16 cellular contexts compared by ENCODE assay signal in genomic region chr12:6956332-6956727, GRCh38. TPM values are rescaled to one million over a fixed set of nuclear protein-coding genes. Genes with fewer than 3 reads are reported as not detected.
DNase-seq lines count a peak whose midpoint lies in the region; ATAC-seq and TF ChIP-seq lines count a peak whose summit lies in the region.
"Had no signal": no experiment of that assay in that cellular context is flagged by ENCODE, and none has a peak within 500 bp of the region (broad histone marks: within the 10 kb centered on the region; RNA-seq: fewer than 3 reads in every experiment).

No MANE protein-coding gene starts in this region.

- peak overlapping the region; percentile 32 for H4K91ac ChIP-seq in mesenchymal stem cell (ENCODE audit: low read length)

- peak overlapping the region; percentile 95 for H3K4me3 Mint-ChIP-seq in activated CD8-positive, alpha-beta T cell treated with anti-CD3 and anti-CD28 coated beads for 36 hours
- H3K4me3 Mint-ChIP-seq: mesothelial cell of epicardium had no signal

- H2AFZ ChIP-seq in mesenchymal stem cell (ENCODE audit: low read depth, low read length): no peak overlapping the region

- CTCF ChIA-PET in activated CD8-positive, alpha-beta T cell treated with anti-CD3 and anti-CD28 coated beads for 36 hours (lab: Charles Lee): interaction anchor here (0.9 to 13.5 kb wide), 5 partner anchors 9 to 157 kb away, joined by 3 to 460 read pairs (median 5); partner anchors contain the start of genes C12orf57, PTPN6, RNU7-1 and SPSB2
- CTCF ChIA-PET in GM10248 (lab: Yijun Ruan, JAX) (interaction anchor here (1.4 to 13.5 kb wide), 5 partner anchors 9 to 151 kb away, joined by 3 to 530 read pairs (median 7); partner anchors contain the start of genes C12orf57, PTPN6, RNU7-1 and SPSB2), RWPE1 (lab: Yijun Ruan, JAX) (no interaction called here)

- peaks cover 16% of the 10 kb centered on the region for H3K4me1 ChIP-seq in mesenchymal stem cell (ENCODE audit: control insufficient read depth, insufficient read depth, low read depth, low read length)
- H3K4me1 ChIP-seq: uterus had no signal

- H3K4me1 Mint-ChIP-seq in activated CD8-positive, alpha-beta T cell treated with anti-CD3 and anti-CD28 coated beads for 36 hours (ENCODE audit: low read depth): peaks cover 70% of the 10 kb centered on the region

- peaks cover 0 to 18% of the 10 kb centered on the region in 2 experiments for H3K27me3 ChIP-seq in mesenchymal stem cell (ENCODE audit: control insufficient read depth in 1 of 2, insufficient read depth in 1 of 2, low read length in 2 of 2)
- H3K27me3 ChIP-seq: esophagus squamous epithelium, uterus had no signal

- no peaks in the 10 kb centered on the region for H3K9me3 ChIP-seq in mesenchymal stem cell (ENCODE audit: control insufficient read depth, low read length)
- H3K9me3 ChIP-seq: esophagus squamous epithelium, HAP-1, uterus had no signal

- DNase-seq in cardiac septum (ENCODE audit: low spot score): peak; percentile 75
- DNase-seq in left ventricle myocardium superior: no peak
- peak; percentile 73 for DNase-seq in activated CD8-positive, alpha-beta T cell treated with anti-CD3 and anti-CD28 coated beads for 36 hours
- DNase-seq in mesenchymal stem cell: no peak
- DNase-seq in GM10248 (ENCODE audit: extremely low spot score): no peak
- DNase-seq in RWPE1 (ENCODE audit: low spot score): no peak
- no peak for DNase-seq in DMS153 treated with DMSO at 0.1 percent for 48 hours (lab: John Stamatoyannopoulos, UW; ENCODE audit: unreplicated experiment)
- DNase-seq: central memory CD4-positive, alpha-beta T cell; esophagus squamous epithelium; GDM1; NCI-H187; uterus had no signal

- peaks cover 98% of the 10 kb centered on the region for H3K36me3 Mint-ChIP-seq in activated CD8-positive, alpha-beta T cell treated with anti-CD3 and anti-CD28 coated beads for 36 hours (ENCODE audit: low read depth)
- H3K36me3 Mint-ChIP-seq: mesothelial cell of epicardium had no signal

- no peak overlapping the region for H3K4ac ChIP-seq in mesenchymal stem cell (ENCODE audit: low read depth in 1 of 2, low read length in 2 of 2)

- ATAC-seq in left ventricle myocardium superior (no peak), GM21360 (IDR thresholded peaks at IDR 0.05; ENCODE audit: unreplicated experiment) (no peak)
- no peak for ATAC-seq in activated CD8-positive, alpha-beta T cell treated with anti-CD3 and anti-CD28 coated beads for 36 hours

- H3K4me2 ChIP-seq in mesenchymal stem cell (ENCODE audit: low read length, poor library complexity, severe bottlenecking): no peak overlapping the region

- no peak overlapping the region for H3K18ac ChIP-seq in mesenchymal stem cell (ENCODE audit: low read depth in 1 of 2, low read length in 2 of 2)

- no peak overlapping the region for H3K4me3 ChIP-seq in mesenchymal stem cell (ENCODE audit: insufficient read depth in 1 of 2, low read depth in 1 of 2, low read length in 2 of 2)
- H3K4me3 ChIP-seq: esophagus squamous epithelium, HAP-1, uterus had no signal

- POLR2A ChIA-PET in activated CD8-positive, alpha-beta T cell treated with anti-CD3 and anti-CD28 coated beads for 36 hours (lab: Charles Lee): interaction anchor here (0.9 to 36.0 kb wide), 5 partner anchors 2 to 979 kb away, joined by 3 to 1266 read pairs (median 23); partner anchors contain the start of genes ATN1, C12orf57, EMG1 and PHB2
- POLR2A ChIA-PET in GM10248 (lab: Yijun Ruan, JAX) (interaction anchor here (0.8 to 11.3 kb wide), 3 partner anchors 10 to 87 kb away, joined by 3 to 147 read pairs (median 3); partner anchors contain the start of genes C12orf57 and RNU7-1), RWPE1 (lab: Yijun Ruan, JAX; ENCODE audit: low non-redundant PET) (no interaction called here)

- H3K79me1 ChIP-seq in mesenchymal stem cell (replicated peaks; ENCODE audit: low read length, poor library complexity, severe bottlenecking): no peaks in the 10 kb centered on the region

- H3K9ac ChIP-seq in mesenchymal stem cell (ENCODE audit: low read length): no peak overlapping the region

- no peak overlapping the region for H3K14ac ChIP-seq in mesenchymal stem cell (ENCODE audit: low read length in 2 of 2)

- no peak overlapping the region for H2BK12ac ChIP-seq in mesenchymal stem cell (ENCODE audit: low read length in 2 of 2)

- TF ChIP-seq CTCF in activated CD8-positive, alpha-beta T cell treated with anti-CD3 and anti-CD28 coated beads for 36 hours (IDR thresholded peaks at IDR 0.05): no peak
- TF ChIP-seq CTCF in GM10248 (IDR thresholded peaks at IDR 0.05; ENCODE audit: control extremely low read depth, extremely low read depth, low read depth, missing control alignments) (no peak), RWPE1 (conservative IDR thresholded peaks at IDR 0.05; ENCODE audit: low read depth) (no peak)

- no peak overlapping the region for H2BK5ac ChIP-seq in mesenchymal stem cell (ENCODE audit: low read depth, low read length, poor library complexity, severe bottlenecking)

- no peak overlapping the region for H4K8ac ChIP-seq in mesenchymal stem cell (ENCODE audit: low read length)

- H2AK5ac ChIP-seq in mesenchymal stem cell (ENCODE audit: low read length, severe bottlenecking): no peak overlapping the region

- 87% methylated on average over 19 of the region's 19 CpGs for WGBS in mesenchymal stem cell

- no peaks in the 10 kb centered on the region for H3K27me3 Mint-ChIP-seq in activated CD8-positive, alpha-beta T cell treated with anti-CD3 and anti-CD28 coated beads for 36 hours

- intact Hi-C loops in cardiac septum (cut with DNase I) (no loop called here), left ventricle myocardium superior (cut with micrococcal nuclease) (loop anchor here (10.0 kb wide), 1 partner anchor 148 kb away; the partner anchor contains the start of gene C1RL)
- intact Hi-C loops in activated CD8-positive, alpha-beta T cell treated with anti-CD3 and anti-CD28 coated beads for 36 hours (cut with micrococcal nuclease): no loop called here

- H3K27ac ChIP-seq in mesenchymal stem cell (ENCODE audit: low read length, poor library complexity, severe bottlenecking): no peak overlapping the region
- no peak overlapping the region for H3K27ac ChIP-seq in RWPE1
- H3K27ac ChIP-seq: uterus had no signal

- no peak overlapping the region for H2BK15ac ChIP-seq in mesenchymal stem cell (ENCODE audit: low read depth, poor library complexity, severe bottlenecking)

- H3K36me3 ChIP-seq in mesenchymal stem cell (ENCODE audit: control insufficient read depth in 1 of 2, insufficient read depth in 2 of 2, low read depth in 1 of 2, low read length in 2 of 2): peaks cover 0 to 40% of the 10 kb centered on the region in 2 experiments
- H3K36me3 ChIP-seq: HAP-1, uterus had no signal

- no peaks in the 10 kb centered on the region for H3K9me3 Mint-ChIP-seq in activated CD8-positive, alpha-beta T cell treated with anti-CD3 and anti-CD28 coated beads for 36 hours
- H3K9me3 Mint-ChIP-seq: mesothelial cell of epicardium had no signal

- H3K23ac ChIP-seq in mesenchymal stem cell (ENCODE audit: low read length in 2 of 2): no peak overlapping the region

- H2BK120ac ChIP-seq in mesenchymal stem cell (ENCODE audit: low read depth, low read length): no peak overlapping the region

- peak overlapping the region; percentile 93 for H3K27ac Mint-ChIP-seq in activated CD8-positive, alpha-beta T cell treated with anti-CD3 and anti-CD28 coated beads for 36 hours
- H3K27ac Mint-ChIP-seq: mesothelial cell of epicardium had no signal

RNA-seq across cellular contexts. Expression of gene PTPN6, which starts 5.2 kb away (rescaled TPM):
- total RNA-seq in cardiac septum (7.0 TPM), left ventricle myocardium superior (6.0 TPM)
- total RNA-seq in activated CD8-positive, alpha-beta T cell treated with anti-CD3 and anti-CD28 coated beads for 36 hours: 100 to 1,000 TPM; 485 to 489 TPM
- 0.73 TPM for polyA plus RNA-seq in mesenchymal stem cell (2013, experiment 1 of 2)
- 1.2 TPM for polyA plus RNA-seq in mesenchymal stem cell (2013, experiment 2 of 2)

RNA-seq across cellular contexts. Expression of gene C12orf57, which starts 12.5 kb away (rescaled TPM):
- total RNA-seq in cardiac septum (162 TPM), left ventricle myocardium superior (238 TPM)
- total RNA-seq in activated CD8-positive, alpha-beta T cell treated with anti-CD3 and anti-CD28 coated beads for 36 hours: 100 to 1,000 TPM; 226 to 244 TPM
- polyA plus RNA-seq in mesenchymal stem cell (2013, experiment 1 of 2): 186 TPM
- polyA plus RNA-seq in mesenchymal stem cell (2013, experiment 2 of 2): 188 TPM

RNA-seq across cellular contexts. Expression of gene RNU7-1, which starts 12.7 kb away (rescaled TPM):
- total RNA-seq in cardiac septum (not detected), left ventricle myocardium superior (not detected)
- total RNA-seq in activated CD8-positive, alpha-beta T cell treated with anti-CD3 and anti-CD28 coated beads for 36 hours: not detected
- not detected for polyA plus RNA-seq in mesenchymal stem cell (2013, experiment 1 of 2)
- not detected for polyA plus RNA-seq in mesenchymal stem cell (2013, experiment 2 of 2)
- total RNA-seq: esophagus squamous epithelium; mesothelial cell of epicardium; T-helper 1 cell treated with Interleukin-12 subunit alpha and Interleukin-12 subunit beta and Interleukin-4 antibody, amounts not matched to agents 30 ng/mL and 1 ng/mL, for 36 hours; uterus had no signal

RNA-seq across cellular contexts. Expression of gene PHB2, which starts 14.1 kb away (rescaled TPM):
- total RNA-seq in cardiac septum: 125 TPM
- total RNA-seq in left ventricle myocardium superior: 150 TPM
- 100 to 1,000 TPM; 419 to 428 TPM for total RNA-seq in activated CD8-positive, alpha-beta T cell treated with anti-CD3 and anti-CD28 coated beads for 36 hours
- polyA plus RNA-seq in mesenchymal stem cell (2013, experiment 1 of 2): 253 TPM
- 265 TPM for polyA plus RNA-seq in mesenchymal stem cell (2013, experiment 2 of 2)

RNA-seq across cellular contexts. Expression of gene EMG1, which starts 14.4 kb away (rescaled TPM):
- total RNA-seq in cardiac septum: 32.7 TPM
- 39.4 TPM for total RNA-seq in left ventricle myocardium superior
- total RNA-seq in activated CD8-positive, alpha-beta T cell treated with anti-CD3 and anti-CD28 coated beads for 36 hours: 10 to 100 TPM; 88.6 to 97.8 TPM
- 30.6 TPM for polyA plus RNA-seq in mesenchymal stem cell (2013, experiment 1 of 2)
- 32.3 TPM for polyA plus RNA-seq in mesenchymal stem cell (2013, experiment 2 of 2)

Comparison
In these comparisons a context has a peak if more than half of its experiments do, and no peak if none do; other contexts are left out.
1. DNase-seq: peak in cardiac septum (single experiment) and activated CD8-positive, alpha-beta T cell treated with anti-CD3 and anti-CD28 coated beads for 36 hours (single experiment); none in left ventricle myocardium superior (single experiment), mesenchymal stem cell (single experiment), GM10248 (single experiment), RWPE1 (single experiment) and DMS153 treated with DMSO at 0.1 percent for 48 hours (single experiment).
2. RNA of gene PTPN6, which starts 5.2 kb away (total RNA-seq): 485 to 489 TPM in activated CD8-positive, alpha-beta T cell treated with anti-CD3 and anti-CD28 coated beads for 36 hours; 7.0 TPM in cardiac septum (single experiment) and 6.0 TPM in left ventricle myocardium superior (single experiment); every median in the first group is over 10 times any median in the second.